ENCODE assay signal across 22 cellular contexts in genomic region chr11:26014456-26015115, GRCh38.
"Had no signal": no experiment of that assay in that cellular context is flagged by ENCODE, and none has a peak within 500 bp of the region (broad histone marks: within the 10 kb centered on the region; RNA-seq: fewer than 3 reads in every experiment).

No MANE protein-coding gene starts in this region.

- H3K36me3 Mint-ChIP-seq: stimulated activated naive B cell treated with anti-CD40 and anti-IgM and Interleukin-4, amounts not matched to agents 10 μg/mL and 1 μg/mL and 100 μg/mL, for 72 hours had no signal

- H3K4me3 Mint-ChIP-seq: activated CD4-positive, alpha-beta memory T cell treated with anti-CD3 and anti-CD28 coated beads, Interleukin-2, amount 10 ng/mL, durations not matched to agents 7 days and 5 days; activated CD4-positive, alpha-beta T cell treated with anti-CD3 and anti-CD28 coated beads, Interleukin-2, amount 10 ng/mL, durations not matched to agents 24 days and 14 days; activated naive CD8-positive, alpha-beta T cell treated with anti-CD3 and anti-CD28 coated beads, Interleukin-2, amount 50 U/mL, for 24 hours; naive B cell; neural crest cell; stimulated activated naive B cell treated with anti-CD40 and anti-IgM and Interleukin-4, amounts not matched to agents 10 μg/mL and 1 μg/mL and 100 μg/mL, for 72 hours; T-helper 2 cell treated with Interferon-gamma antibody and Interleukin-4, amounts not matched to agents 5 μg/mL and 100 μg/mL, for 36 hours had no signal

- DNase-seq: activated CD4-positive, alpha-beta memory T cell treated with anti-CD3 and anti-CD28 coated beads, Interleukin-2, amount 10 ng/mL, durations not matched to agents 7 days and 5 days; activated CD4-positive, alpha-beta T cell treated with anti-CD3 and anti-CD28 coated beads, Interleukin-2, amount 10 ng/mL, durations not matched to agents 24 days and 14 days; activated effector memory CD4-positive, alpha-beta T cell treated with anti-CD3 and anti-CD28 coated beads, Interleukin-2, amount 50 U/mL, for 16 hours; activated naive CD4-positive, alpha-beta T cell treated with anti-CD3 and anti-CD28 coated beads, Interleukin-2, amount 50 U/mL, for 16 hours; activated naive CD8-positive, alpha-beta T cell treated with anti-CD3 and anti-CD28 coated beads, Interleukin-2, amount 50 U/mL, for 24 hours; islet precursor cell; left colon; mesenchymal stem cell; mucosa of descending colon; naive B cell; stimulated activated CD4-positive, alpha-beta T cell treated with anti-CD3 and anti-CD28 coated beads, Interleukin-2, amount 100 ng/mL, for 48 hours; stimulated activated CD8-positive, alpha-beta memory T cell treated with anti-CD3 and anti-CD28 coated beads, Interleukin-4, amount 100 ng/mL, for 48 hours; stimulated activated naive B cell treated with anti-CD40 and anti-IgM and Interleukin-4, amounts not matched to agents 10 μg/mL and 1 μg/mL and 100 μg/mL, for 72 hours; transverse colon; uterus had no signal

- H3K4me1 Mint-ChIP-seq: activated CD4-positive, alpha-beta memory T cell treated with anti-CD3 and anti-CD28 coated beads, Interleukin-2, amount 10 ng/mL, durations not matched to agents 7 days and 5 days; activated CD4-positive, alpha-beta T cell treated with anti-CD3 and anti-CD28 coated beads, Interleukin-2, amount 10 ng/mL, durations not matched to agents 24 days and 14 days; activated naive CD8-positive, alpha-beta T cell treated with anti-CD3 and anti-CD28 coated beads, Interleukin-2, amount 50 U/mL, for 24 hours; neural crest cell had no signal

- ATAC-seq: activated CD4-positive, CD25-positive, alpha-beta regulatory T cell treated with anti-CD3 and anti-CD28 coated beads, Interleukin-2, amount 50 U/mL, for 24 hours; activated naive CD8-positive, alpha-beta T cell treated with anti-CD3 and anti-CD28 coated beads, Interleukin-2, amount 50 U/mL, for 24 hours; gastroesophageal sphincter; left colon; mucosa of descending colon; stimulated activated naive B cell treated with anti-CD40 and anti-IgM and Interleukin-4, amounts not matched to agents 10 μg/mL and 1 μg/mL and 100 μg/mL, for 72 hours had no signal

- H3K27me3 Mint-ChIP-seq: activated CD4-positive, alpha-beta memory T cell treated with anti-CD3 and anti-CD28 coated beads, Interleukin-2, amount 10 ng/mL, durations not matched to agents 7 days and 5 days; activated CD4-positive, alpha-beta T cell treated with anti-CD3 and anti-CD28 coated beads, Interleukin-2, amount 10 ng/mL, durations not matched to agents 24 days and 14 days; activated naive CD8-positive, alpha-beta T cell treated with anti-CD3 and anti-CD28 coated beads, Interleukin-2, amount 50 U/mL, for 24 hours; naive B cell; stimulated activated naive B cell treated with anti-CD40 and anti-IgM and Interleukin-4, amounts not matched to agents 10 μg/mL and 1 μg/mL and 100 μg/mL, for 72 hours had no signal

- H3K9me3 Mint-ChIP-seq: activated CD4-positive, alpha-beta memory T cell treated with anti-CD3 and anti-CD28 coated beads, Interleukin-2, amount 10 ng/mL, durations not matched to agents 7 days and 5 days; stimulated activated naive B cell treated with anti-CD40 and anti-IgM and Interleukin-4, amounts not matched to agents 10 μg/mL and 1 μg/mL and 100 μg/mL, for 72 hours had no signal

- H3K4me1 ChIP-seq: prostate gland, uterus had no signal

- H3K27me3 ChIP-seq: gastroesophageal sphincter, transverse colon, uterus had no signal

- H3K27ac Mint-ChIP-seq: activated CD4-positive, alpha-beta memory T cell treated with anti-CD3 and anti-CD28 coated beads, Interleukin-2, amount 10 ng/mL, durations not matched to agents 7 days and 5 days; activated CD4-positive, alpha-beta T cell treated with anti-CD3 and anti-CD28 coated beads, Interleukin-2, amount 10 ng/mL, durations not matched to agents 24 days and 14 days; activated naive CD8-positive, alpha-beta T cell treated with anti-CD3 and anti-CD28 coated beads, Interleukin-2, amount 50 U/mL, for 24 hours; stimulated activated naive B cell treated with anti-CD40 and anti-IgM and Interleukin-4, amounts not matched to agents 10 μg/mL and 1 μg/mL and 100 μg/mL, for 72 hours; T-helper 2 cell treated with Interferon-gamma antibody and Interleukin-4, amounts not matched to agents 5 μg/mL and 100 μg/mL, for 36 hours had no signal

- H3K27ac ChIP-seq: cardiac muscle cell, gastroesophageal sphincter, prostate gland, transverse colon, uterus, VCaP had no signal

- H3K4me3 ChIP-seq: cardiac muscle cell, gastroesophageal sphincter, mucosa of descending colon, prostate gland, transverse colon, uterus had no signal

- H3K9me3 ChIP-seq: gastroesophageal sphincter, mucosa of descending colon, prostate gland, transverse colon, uterus had no signal

- H3K36me3 ChIP-seq: cardiac muscle cell, gastroesophageal sphincter, prostate gland, transverse colon, uterus had no signal
